ENCODE assay signal across 13 cellular contexts in genomic region chr4:147492761-147493160, GRCh38.
DNase-seq lines count a peak whose midpoint lies in the region; ATAC-seq and TF ChIP-seq lines count a peak whose summit lies in the region.
"Had no signal": no experiment of that assay in that cellular context is flagged by ENCODE, and none has a peak within 500 bp of the region (broad histone marks: within the 10 kb centered on the region; RNA-seq: fewer than 3 reads in every experiment).

No MANE protein-coding gene starts in this region.

- ATAC-seq in HG03520 (IDR thresholded peaks at IDR 0.05; ENCODE audit: unreplicated experiment) = no peak

- H3K27ac Mint-ChIP-seq in nephron = peak overlapping the region; percentile 68 to 93 (median 91)
- H3K27ac Mint-ChIP-seq: activated naive CD8-positive, alpha-beta T cell treated with anti-CD3 and anti-CD28 coated beads for 36 hours had no signal

- H3K4me3 Mint-ChIP-seq in nephron = peak overlapping the region; percentile 59 to 63 (median 63)
- H3K4me3 Mint-ChIP-seq: activated naive CD8-positive, alpha-beta T cell treated with anti-CD3 and anti-CD28 coated beads for 36 hours had no signal

- H3K4me3 ChIP-seq in AG04449 (ENCODE audit: low read depth, low read length) (peak overlapping the region; percentile 18; the same call in 1 of the 2 replicates), fibroblast of mammary gland (ENCODE audit: control insufficient read depth, low read depth, low read length) (no peak overlapping the region)

- no peaks in the 10 kb centered on the region for H3K27me3 Mint-ChIP-seq in nephron (ENCODE audit: low read depth)

- no peaks in the 10 kb centered on the region for H3K9me3 Mint-ChIP-seq in nephron
- H3K9me3 Mint-ChIP-seq: activated naive CD8-positive, alpha-beta T cell treated with anti-CD3 and anti-CD28 coated beads for 36 hours had no signal

- CTCF ChIA-PET in AG04449 (lab: Yijun Ruan, JAX) = interaction anchor here (0.9 to 1.8 kb wide), 2 partner anchors 14 to 97 kb away, joined by 3 to 6 read pairs; no protein-coding TSS in a partner anchor

- POLR2A ChIA-PET in AG04449 (lab: Yijun Ruan, JAX) = no interaction called here

- H3K4me1 Mint-ChIP-seq in nephron = peaks cover 53% of the 10 kb centered on the region
- H3K4me1 Mint-ChIP-seq: activated naive CD8-positive, alpha-beta T cell treated with anti-CD3 and anti-CD28 coated beads for 36 hours had no signal

- TF ChIP-seq CTCF in AG04449 (IDR thresholded peaks at IDR 0.05; ENCODE audit: insufficient read depth, low read length, missing control alignments) (no peak), fibroblast of mammary gland (conservative IDR thresholded peaks at IDR 0.05; ENCODE audit: control insufficient read depth, insufficient read depth, low read depth, low read length) (no peak), nephron (IDR thresholded peaks at IDR 0.05; ENCODE audit: unreplicated experiment in 3 of 3) (no peak)

- peak; percentile 70 for DNase-seq in AG04449 (ENCODE audit: low read depth, low spot score)
- DNase-seq in MV-4-11 (lab: John Stamatoyannopoulos, UW) = peak; percentile 29
- DNase-seq in fibroblast of mammary gland (ENCODE audit: low read depth) = peak; percentile 85
- no peak for DNase-seq in pons (ENCODE audit: low spot score)
- DNase-seq in foreskin melanocyte = no peak
- no peak for DNase-seq in RPMI8226
- DNase-seq: activated naive CD8-positive, alpha-beta T cell treated with anti-CD3 and anti-CD28 coated beads for 36 hours; AML-193; DND-41; effector CD8-positive, alpha-beta T cell; small intestine had no signal

- H3K36me3 Mint-ChIP-seq in nephron (ENCODE audit: low read depth) = peaks cover 35% of the 10 kb centered on the region
- H3K36me3 Mint-ChIP-seq: activated naive CD8-positive, alpha-beta T cell treated with anti-CD3 and anti-CD28 coated beads for 36 hours had no signal

Comparison
In these comparisons a context has a peak if more than half of its experiments do, and no peak if none do; other contexts are left out.
1. DNase-seq: peak in AG04449 (single experiment), MV-4-11 (single experiment) and fibroblast of mammary gland (single experiment); none in pons (single experiment), foreskin melanocyte (single experiment) and RPMI8226 (single experiment).